In the genomic region with DNA sequence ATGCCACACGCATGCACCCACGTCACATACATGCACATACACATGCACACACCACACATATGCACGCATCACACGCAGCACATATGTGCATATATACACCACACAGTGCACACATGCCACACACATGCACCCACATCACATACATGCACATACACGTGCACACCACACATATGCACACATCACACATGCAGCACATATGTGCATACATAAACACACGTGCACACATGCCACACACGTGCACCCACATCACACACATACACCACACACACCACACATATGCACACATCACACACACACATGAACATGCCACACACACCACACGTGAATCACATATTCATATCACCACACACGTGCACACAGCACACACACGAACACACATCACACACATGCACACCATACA, we compare ENCODE assay signal across 2 cellular contexts.
TF ChIP-seq lines count a peak whose summit lies in the region.

No MANE protein-coding gene starts in this region.

TF ChIP-seq in HepG2, 621 proteins besides CTCF, POLR2A, EP300 and RAD21 (continued from another document):
- TF ChIP-seq, protein P1, sequence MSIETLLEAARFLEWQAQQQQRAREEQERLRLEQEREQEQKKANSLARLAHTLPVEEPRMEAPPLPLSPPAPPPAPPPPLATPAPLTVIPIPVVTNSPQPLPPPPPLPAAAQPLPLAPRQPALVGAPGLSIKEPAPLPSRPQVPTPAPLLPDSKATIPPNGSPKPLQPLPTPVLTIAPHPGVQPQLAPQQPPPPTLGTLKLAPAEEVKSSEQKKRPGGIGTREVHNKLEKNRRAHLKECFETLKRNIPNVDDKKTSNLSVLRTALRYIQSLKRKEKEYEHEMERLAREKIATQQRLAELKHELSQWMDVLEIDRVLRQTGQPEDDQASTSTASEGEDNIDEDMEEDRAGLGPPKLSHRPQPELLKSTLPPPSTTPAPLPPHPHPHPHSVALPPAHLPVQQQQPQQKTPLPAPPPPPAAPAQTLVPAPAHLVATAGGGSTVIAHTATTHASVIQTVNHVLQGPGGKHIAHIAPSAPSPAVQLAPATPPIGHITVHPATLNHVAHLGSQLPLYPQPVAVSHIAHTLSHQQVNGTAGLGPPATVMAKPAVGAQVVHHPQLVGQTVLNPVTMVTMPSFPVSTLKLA (IDR thresholded peaks at IDR 0.05): peak; percentile 97

TF ChIP-seq in K562, 482 proteins besides CTCF, POLR2A, EP300 and RAD21 (continued from another document):
- TF ChIP-seq, protein P2, sequence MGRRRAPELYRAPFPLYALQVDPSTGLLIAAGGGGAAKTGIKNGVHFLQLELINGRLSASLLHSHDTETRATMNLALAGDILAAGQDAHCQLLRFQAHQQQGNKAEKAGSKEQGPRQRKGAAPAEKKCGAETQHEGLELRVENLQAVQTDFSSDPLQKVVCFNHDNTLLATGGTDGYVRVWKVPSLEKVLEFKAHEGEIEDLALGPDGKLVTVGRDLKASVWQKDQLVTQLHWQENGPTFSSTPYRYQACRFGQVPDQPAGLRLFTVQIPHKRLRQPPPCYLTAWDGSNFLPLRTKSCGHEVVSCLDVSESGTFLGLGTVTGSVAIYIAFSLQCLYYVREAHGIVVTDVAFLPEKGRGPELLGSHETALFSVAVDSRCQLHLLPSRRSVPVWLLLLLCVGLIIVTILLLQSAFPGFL (CRISPR knock-in tag; IDR thresholded peaks at IDR 0.05): no peak
